13 cellular contexts compared by ENCODE assay signal in genomic region chr12:6754406-6754805, GRCh38. TPM values are rescaled to one million over a fixed set of nuclear protein-coding genes. Genes with fewer than 3 reads are reported as not detected.
DNase-seq lines count a peak whose midpoint lies in the region; ATAC-seq and TF ChIP-seq lines count a peak whose summit lies in the region.
"Had no signal": no experiment of that assay in that cellular context is flagged by ENCODE, and none has a peak within 500 bp of the region (broad histone marks: within the 10 kb centered on the region; RNA-seq: fewer than 3 reads in every experiment).

No MANE protein-coding gene starts in this region.

- peaks cover 34% of the 10 kb centered on the region for H3K79me2 ChIP-seq in SK-N-SH (ENCODE audit: insufficient read depth)

- no peak overlapping the region for H3K9ac ChIP-seq in SK-N-SH

- H3K4me1 ChIP-seq in SK-N-SH (ENCODE audit: control insufficient read depth in 1 of 2, insufficient read depth in 2 of 2, low read depth in 1 of 2, low read length in 1 of 2) (peaks cover 14 to 18% of the 10 kb centered on the region in 2 experiments), lower lobe of right lung (peaks cover 21% of the 10 kb centered on the region), suprapubic skin (peaks cover 19% of the 10 kb centered on the region)

- peaks cover 25% of the 10 kb centered on the region for H3K36me3 Mint-ChIP-seq in WTC11
- H3K36me3 Mint-ChIP-seq in activated CD4-positive, alpha-beta T cell treated with anti-CD3 and anti-CD28 coated beads, Interleukin-2, amount 10 ng/mL, durations not matched to agents 24 days and 14 days (ENCODE audit: low read depth): peaks cover 20% of the 10 kb centered on the region

- H4K20me1 ChIP-seq in SK-N-SH (ENCODE audit: insufficient read depth): peaks cover 12% of the 10 kb centered on the region

- intact Hi-C loops in lower lobe of right lung (cut with DNase I): no loop called here
- intact Hi-C loops in activated CD4-positive, alpha-beta T cell treated with anti-CD3 and anti-CD28 coated beads, Interleukin-2, amount 10 ng/mL, durations not matched to agents 24 days and 14 days (cut with micrococcal nuclease): no loop called here

- H3K4me2 ChIP-seq in SK-N-SH: peak overlapping the region; percentile 64; the same call in 1 of the 2 replicates

- POLR2A ChIA-PET in SK-N-SH (lab: Yijun Ruan, JAX) (interaction anchor here (1.3 to 4.8 kb wide), 12 partner anchors 9 to 141 kb away, joined by 3 to 89 read pairs (median 10); partner anchors contain the start of genes COPS7A, P3H3, PTMS and SPSB2), WTC11 (lab: Charles Lee) (interaction anchor here (0.7 to 5.1 kb wide), 8 partner anchors 13 to 189 kb away, joined by 3 to 84 read pairs (median 8); partner anchors contain the start of genes C12orf57, CDCA3, GPR162 and PTMS)

- WGBS in SK-N-SH (ENCODE audit: low lambda C conversion rate): 98% methylated on average over 2 of the region's 2 CpGs
- 90% methylated on average over 2 of the region's 2 CpGs for WGBS in suprapubic skin

- no peak for TF ChIP-seq RAD21 in SK-N-SH (IDR thresholded peaks at IDR 0.05; ENCODE audit: low read length)

- H3K4me3 Mint-ChIP-seq in WTC11: no peak overlapping the region
- H3K4me3 Mint-ChIP-seq in activated CD4-positive, alpha-beta T cell treated with anti-CD3 and anti-CD28 coated beads, Interleukin-2, amount 10 ng/mL, durations not matched to agents 24 days and 14 days: no peak overlapping the region
- no peak overlapping the region for H3K4me3 Mint-ChIP-seq in stimulated activated naive CD8-positive, alpha-beta T cell treated with anti-CD3 and anti-CD28 coated beads, Interleukin-15, amount 100 ng/mL, for 72 hours

- no peaks in the 10 kb centered on the region for H3K9me2 ChIP-seq in SK-N-SH

- peaks cover 23 to 25% of the 10 kb centered on the region in 2 experiments for H3K36me3 ChIP-seq in SK-N-SH (replicated peaks in 1 of 2; ENCODE audit: control insufficient read depth in 1 of 2, insufficient read depth in 2 of 2, low read length in 1 of 2)
- H3K36me3 ChIP-seq in lower lobe of right lung: peaks cover 26% of the 10 kb centered on the region
- H3K36me3 ChIP-seq in suprapubic skin: peaks cover 22% of the 10 kb centered on the region

- H3K9me3 ChIP-seq in SK-N-SH (no peaks in the 10 kb centered on the region), lower lobe of right lung (no peaks in the 10 kb centered on the region), suprapubic skin (no peaks in the 10 kb centered on the region)
- H3K9me3 ChIP-seq: mucosa of descending colon had no signal

- no peak overlapping the region for H3K4me3 ChIP-seq in SK-N-SH (ENCODE audit: low read depth in 2 of 2, low read length in 1 of 2)
- no peak overlapping the region for H3K4me3 ChIP-seq in lower lobe of right lung
- H3K4me3 ChIP-seq in suprapubic skin: no peak overlapping the region
- H3K4me3 ChIP-seq: mucosa of descending colon had no signal

- no peak for TF ChIP-seq POLR2A in suprapubic skin (IDR thresholded peaks at IDR 0.05)

- H2AFZ ChIP-seq in SK-N-SH (ENCODE audit: low read depth): peak overlapping the region; percentile 41; the same call in 1 of the 2 replicates

- H3K27ac Mint-ChIP-seq in WTC11: peak overlapping the region; percentile 99
- no peak overlapping the region for H3K27ac Mint-ChIP-seq in activated CD4-positive, alpha-beta T cell treated with anti-CD3 and anti-CD28 coated beads, Interleukin-2, amount 10 ng/mL, durations not matched to agents 24 days and 14 days
- H3K27ac Mint-ChIP-seq in stimulated activated naive CD8-positive, alpha-beta T cell treated with anti-CD3 and anti-CD28 coated beads, Interleukin-15, amount 100 ng/mL, for 72 hours: no peak overlapping the region

- H3F3A ChIP-seq in SK-N-SH (replicated peaks; ENCODE audit: insufficient read depth): peaks cover 4% of the 10 kb centered on the region

- no peaks in the 10 kb centered on the region for H3K27me3 ChIP-seq in SK-N-SH (ENCODE audit: insufficient read depth)
- no peaks in the 10 kb centered on the region for H3K27me3 ChIP-seq in lower lobe of right lung (ENCODE audit: low read depth)
- H3K27me3 ChIP-seq in suprapubic skin: no peaks in the 10 kb centered on the region

- H3K4me1 Mint-ChIP-seq in WTC11: peaks cover 32% of the 10 kb centered on the region
- peaks cover 34% of the 10 kb centered on the region for H3K4me1 Mint-ChIP-seq in activated CD4-positive, alpha-beta T cell treated with anti-CD3 and anti-CD28 coated beads, Interleukin-2, amount 10 ng/mL, durations not matched to agents 24 days and 14 days
- peaks cover 43% of the 10 kb centered on the region for H3K4me1 Mint-ChIP-seq in stimulated activated naive CD8-positive, alpha-beta T cell treated with anti-CD3 and anti-CD28 coated beads, Interleukin-15, amount 100 ng/mL, for 72 hours

- H3K27ac ChIP-seq in SK-N-SH (ENCODE audit: low read depth in 2 of 2, low read length in 1 of 2) (peak overlapping the region; percentile 43 to 80; a peak in 3 of 4 replicates), lower lobe of right lung (peak overlapping the region; percentile 96), suprapubic skin (peak overlapping the region; percentile 92)

- CTCF ChIA-PET in SK-N-SH (lab: Yijun Ruan, JAX) (interaction anchor here (0.7 to 12.7 kb wide), 26 partner anchors 8 to 224 kb away, joined by 3 to 343 read pairs (median 18); partner anchors contain the start of genes CDCA3, COPS7A, GPR162 and LAG3), WTC11 (lab: Charles Lee) (interaction anchor here (0.5 to 7.7 kb wide), 38 partner anchors 8 to 192 kb away, joined by 3 to 234 read pairs (median 6); partner anchors contain the start of genes CDCA3, COPS7A, GNB3 and GPR162)

- H3K9me3 Mint-ChIP-seq in WTC11: no peaks in the 10 kb centered on the region
- H3K9me3 Mint-ChIP-seq in activated CD4-positive, alpha-beta T cell treated with anti-CD3 and anti-CD28 coated beads, Interleukin-2, amount 10 ng/mL, durations not matched to agents 24 days and 14 days: no peaks in the 10 kb centered on the region
- H3K9me3 Mint-ChIP-seq in stimulated activated naive CD8-positive, alpha-beta T cell treated with anti-CD3 and anti-CD28 coated beads, Interleukin-15, amount 100 ng/mL, for 72 hours: no peaks in the 10 kb centered on the region

- TF ChIP-seq CTCF in SK-N-SH (IDR thresholded peaks at IDR 0.05): no peak
- no peak for TF ChIP-seq CTCF in WTC11 (IDR thresholded peaks at IDR 0.05)
- TF ChIP-seq CTCF in lower lobe of right lung (IDR thresholded peaks at IDR 0.05): no peak
- TF ChIP-seq CTCF in suprapubic skin (IDR thresholded peaks at IDR 0.05): no peak

- ATAC-seq in SK-N-SH treated with all-trans-retinoic acid at 6 μM for 48 hours: no peak
- ATAC-seq in WTC11: no peak
- ATAC-seq in lower lobe of right lung: no peak
- no peak for ATAC-seq in stimulated activated naive CD8-positive, alpha-beta T cell treated with anti-CD3 and anti-CD28 coated beads, Interleukin-15, amount 100 ng/mL, for 72 hours

- TF ChIP-seq EP300 in SK-N-SH (IDR thresholded peaks at IDR 0.05; ENCODE audit: borderline replicate concordance in 1 of 2, low read depth in 1 of 2, low read length in 1 of 2) (no peak), suprapubic skin (IDR thresholded peaks at IDR 0.05) (no peak)

- H3K27me3 Mint-ChIP-seq in WTC11 (ENCODE audit: low read depth): no peaks in the 10 kb centered on the region
- peaks cover 1% of the 10 kb centered on the region for H3K27me3 Mint-ChIP-seq in activated CD4-positive, alpha-beta T cell treated with anti-CD3 and anti-CD28 coated beads, Interleukin-2, amount 10 ng/mL, durations not matched to agents 24 days and 14 days
- H3K27me3 Mint-ChIP-seq in stimulated activated naive CD8-positive, alpha-beta T cell treated with anti-CD3 and anti-CD28 coated beads, Interleukin-15, amount 100 ng/mL, for 72 hours: peaks cover 13% of the 10 kb centered on the region

- DNase-seq in SK-N-SH (no peak), WTC11 (ENCODE audit: low spot score) (no peak), lower lobe of right lung (no peak), suprapubic skin (ENCODE audit: low spot score in 2 of 2) (no peak), NCI-H187 (lab: John Stamatoyannopoulos, UW) (no peak)
- no peak for DNase-seq in activated CD4-positive, alpha-beta T cell treated with anti-CD3 and anti-CD28 coated beads, Interleukin-2, amount 10 ng/mL, durations not matched to agents 24 days and 14 days
- DNase-seq in stimulated activated naive CD8-positive, alpha-beta T cell treated with anti-CD3 and anti-CD28 coated beads, Interleukin-15, amount 100 ng/mL, for 72 hours: no peak
- DNase-seq: amniotic stem cell, hypothalamus, mucosa of descending colon, NCI-H2081 had no signal

RNA-seq across cellular contexts. Expression of gene MLF2, which starts 1.5 kb away (rescaled TPM):
- polyA plus RNA-seq in SK-N-SH (2012; rRNA removed): 535 and 624 TPM in 2 replicates
- 310 and 447 TPM in 2 replicates for polyA plus RNA-seq in SK-N-SH (2012; cell fraction: cytosol; rRNA removed)
- 217 and 351 TPM in 2 replicates for polyA plus RNA-seq in SK-N-SH (2012; cell fraction: nucleus; rRNA removed)
- 226 to 236 TPM (median 229 TPM) in 3 replicates for total RNA-seq in WTC11 (2021)
- total RNA-seq in lower lobe of right lung: 108 TPM
- total RNA-seq in suprapubic skin: 100 to 1,000 TPM; 147 to 195 (median 180) TPM
- 163 and 180 TPM in 2 replicates for total RNA-seq in activated CD4-positive, alpha-beta T cell treated with anti-CD3 and anti-CD28 coated beads, Interleukin-2, amount 10 ng/mL, durations not matched to agents 24 days and 14 days

RNA-seq across cellular contexts. Expression of gene PTMS, which starts 11.8 kb away (rescaled TPM):
- 391 and 661 TPM in 2 replicates for polyA plus RNA-seq in SK-N-SH (2012; rRNA removed)
- 526 and 613 TPM in 2 replicates for polyA plus RNA-seq in SK-N-SH (2012; cell fraction: cytosol; rRNA removed)
- 247 and 291 TPM in 2 replicates for polyA plus RNA-seq in SK-N-SH (2012; cell fraction: nucleus; rRNA removed)
- total RNA-seq in WTC11 (2021): 370 to 539 TPM (median 525 TPM) in 3 replicates
- total RNA-seq in lower lobe of right lung: 267 TPM
- total RNA-seq in suprapubic skin: 100 to 1,000 TPM in 2 of 4 donors, 10 to 100 TPM in 2; 91.2 to 128 (median 99.8) TPM
- total RNA-seq in activated CD4-positive, alpha-beta T cell treated with anti-CD3 and anti-CD28 coated beads, Interleukin-2, amount 10 ng/mL, durations not matched to agents 24 days and 14 days: 245 and 267 TPM in 2 replicates

RNA-seq across cellular contexts. Expression of gene LAG3, which starts 17.9 kb away (rescaled TPM):
- 0.72 and 1.1 TPM in 2 replicates for polyA plus RNA-seq in SK-N-SH (2012; rRNA removed)
- polyA plus RNA-seq in SK-N-SH (2012; cell fraction: cytosol; rRNA removed): 0.14 and 0.21 TPM in 2 replicates
- 7.2 and 9.8 TPM in 2 replicates for polyA plus RNA-seq in SK-N-SH (2012; cell fraction: nucleus; rRNA removed)
- total RNA-seq in WTC11 (2021) (2.4 to 2.6 TPM (median 2.6 TPM) in 3 replicates), lower lobe of right lung (2.1 TPM), suprapubic skin (1 to 10 TPM in 1 of 4 donors, under 1 TPM in 1, not detected in 2; 0.60 to 1.4 TPM)
- 253 and 269 TPM in 2 replicates for total RNA-seq in activated CD4-positive, alpha-beta T cell treated with anti-CD3 and anti-CD28 coated beads, Interleukin-2, amount 10 ng/mL, durations not matched to agents 24 days and 14 days
- total RNA-seq: A172 had no signal

RNA-seq across cellular contexts. Expression of gene COPS7A, which starts 30.6 kb away (rescaled TPM):
- polyA plus RNA-seq in SK-N-SH (2012; rRNA removed): 191 and 231 TPM in 2 replicates
- polyA plus RNA-seq in SK-N-SH (2012; cell fraction: cytosol; rRNA removed): 134 and 163 TPM in 2 replicates
- polyA plus RNA-seq in SK-N-SH (2012; cell fraction: nucleus; rRNA removed): 340 and 362 TPM in 2 replicates
- 41.2 to 43.8 TPM (median 41.4 TPM) in 3 replicates for total RNA-seq in WTC11 (2021)
- total RNA-seq in lower lobe of right lung: 55.1 TPM
- total RNA-seq in suprapubic skin: 10 to 100 TPM; 50.2 to 70.7 (median 66.6) TPM
- 39.5 and 44.8 TPM in 2 replicates for total RNA-seq in activated CD4-positive, alpha-beta T cell treated with anti-CD3 and anti-CD28 coated beads, Interleukin-2, amount 10 ng/mL, durations not matched to agents 24 days and 14 days

RNA-seq across cellular contexts. Expression of gene CD4, which starts 34.9 kb away (rescaled TPM):
- polyA plus RNA-seq in SK-N-SH (2012; rRNA removed): 0.02 TPM in 1 of 2 replicates, not detected in the other
- 0.01 TPM in 2 replicates for polyA plus RNA-seq in SK-N-SH (2012; cell fraction: cytosol; rRNA removed)
- polyA plus RNA-seq in SK-N-SH (2012; cell fraction: nucleus; rRNA removed): not detected in 2 replicates
- total RNA-seq in WTC11 (2021): 2.5 to 3.3 TPM (median 2.7 TPM) in 3 replicates
- total RNA-seq in lower lobe of right lung: 80.3 TPM
- 1 to 10 TPM; 2.5 to 5.4 (median 3.9) TPM for total RNA-seq in suprapubic skin
- 264 and 271 TPM in 2 replicates for total RNA-seq in activated CD4-positive, alpha-beta T cell treated with anti-CD3 and anti-CD28 coated beads, Interleukin-2, amount 10 ng/mL, durations not matched to agents 24 days and 14 days
- total RNA-seq: A172 had no signal

Comparison
In these comparisons a context has a peak if more than half of its experiments do, and no peak if none do; other contexts are left out.
1. RNA of gene LAG3, which starts 17.9 kb away (total RNA-seq): 253 to 269 TPM in activated CD4-positive, alpha-beta T cell treated with anti-CD3 and anti-CD28 coated beads, Interleukin-2, amount 10 ng/mL, durations not matched to agents 24 days and 14 days; 2.4 to 2.6 TPM in WTC11, 2.1 TPM in lower lobe of right lung (single experiment) and 0.60 to 1.4 TPM in suprapubic skin; every median in the first group is over 10 times any median in the second.
2. Peak in every context shown above with its lines, with median percentiles within 50 percentile points of each other: H3K27ac ChIP-seq.